22 cellular contexts compared by ENCODE assay signal in the genomic region with DNA sequence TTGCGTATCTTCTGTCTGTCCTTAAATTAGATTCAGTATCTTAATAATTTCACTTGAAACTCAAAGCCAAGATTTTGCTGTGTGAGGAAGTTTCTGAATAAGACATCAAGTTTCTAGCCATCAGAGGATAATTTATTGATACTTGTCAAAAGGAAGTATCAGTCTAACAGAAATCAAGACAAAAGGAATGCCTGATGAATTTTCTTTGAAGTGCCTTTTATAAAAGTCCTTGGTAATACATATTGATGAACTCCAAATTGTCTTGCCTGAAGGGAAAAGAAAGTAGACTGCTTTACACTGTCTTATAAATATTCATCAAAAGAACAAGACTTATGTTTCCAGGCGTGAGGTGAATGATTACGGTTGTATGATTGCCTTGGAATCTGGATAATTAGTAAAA.
"Had no signal": no experiment of that assay in that cellular context is flagged by ENCODE, and none has a peak within 500 bp of the region (broad histone marks: within the 10 kb centered on the region; RNA-seq: fewer than 3 reads in every experiment).

No MANE protein-coding gene starts in this region.

- H3K27me3 ChIP-seq: colonic mucosa, esophagus squamous epithelium, gastrocnemius medialis, heart right ventricle, left lung had no signal

- H3K4me3 ChIP-seq: colonic mucosa, dorsolateral prefrontal cortex, esophagus squamous epithelium, gastrocnemius medialis, heart right ventricle, left lung, lower lobe of right lung, mucosa of descending colon had no signal

- H3K27ac ChIP-seq: colonic mucosa, dorsolateral prefrontal cortex, epithelial cell of prostate, esophagus squamous epithelium, gastrocnemius medialis, heart right ventricle, left lung, lower lobe of right lung had no signal

- H3K36me3 ChIP-seq: colonic mucosa, esophagus squamous epithelium, gastrocnemius medialis, heart right ventricle, left lung, lower lobe of right lung had no signal

- DNase-seq: colonic mucosa; dermis blood vessel endothelial cell; dorsolateral prefrontal cortex; effector CD4-positive, alpha-beta T cell; effector memory CD4-positive, alpha-beta T cell; erythroblast; esophagus squamous epithelium; foreskin fibroblast; foreskin melanocyte; gastrocnemius medialis; glutamatergic neuron; head of caudate nucleus; heart right ventricle; hippocampal formation; left cardiac atrium; left lung; left ventricle myocardium superior; lower lobe of right lung; mesenchymal stem cell; mucosa of descending colon had no signal

- ATAC-seq: esophagus mucosa, gastrocnemius medialis, heart right ventricle, left cardiac atrium, left lung, left ventricle myocardium superior, lower lobe of right lung, mucosa of descending colon had no signal

- H3K9me3 ChIP-seq: colonic mucosa, esophagus squamous epithelium, gastrocnemius medialis, heart right ventricle, left lung, lower lobe of right lung, mucosa of descending colon had no signal
